Comparison of ENCODE assay signal across 22 cellular contexts in genomic region chr11:60858236-60858635, GRCh38. TPM values are rescaled to one million over a fixed set of nuclear protein-coding genes. Genes with fewer than 3 reads are reported as not detected.
DNase-seq lines count a peak whose midpoint lies in the region; ATAC-seq and TF ChIP-seq lines count a peak whose summit lies in the region.
"Had no signal": no experiment of that assay in that cellular context is flagged by ENCODE, and none has a peak within 500 bp of the region (broad histone marks: within the 10 kb centered on the region; RNA-seq: fewer than 3 reads in every experiment).

No MANE protein-coding gene starts in this region.

- no peak overlapping the region for H3K9ac ChIP-seq in neuronal stem cell (ENCODE audit: low read depth, low read length, poor library complexity)

- no peaks in the 10 kb centered on the region for H3F3A ChIP-seq in DOHH2 (ENCODE audit: control insufficient read depth, insufficient read depth)

- H3K4me3 Mint-ChIP-seq in activated CD4-positive, alpha-beta T cell treated with anti-CD3 and anti-CD28 coated beads, Interleukin-2, amount 10 ng/mL, durations not matched to agents 7 days and 5 days: no peak overlapping the region
- H3K4me3 Mint-ChIP-seq in activated T-helper 1 cell treated with anti-CD3 and anti-CD28 coated beads, Interleukin-12 subunit alpha, Interleukin-12 subunit beta, Interleukin-2, Interleukin-4 antibody, amounts not matched to agents 30 ng/mL and 10 ng/mL and 1 ng/mL, durations not matched to agents 14 hours and 24 hours and 36 hours: no peak overlapping the region
- H3K4me3 Mint-ChIP-seq: activated B cell treated with CpG ODN at 0.5 μM for 24 hours, B cell, IgD-negative memory B cell had no signal

- H2BK15ac ChIP-seq in neuronal stem cell (ENCODE audit: low read length): no peak overlapping the region

- peaks cover 2% of the 10 kb centered on the region; the same call in 1 of the 2 replicates for H3K36me3 ChIP-seq in DOHH2 (ENCODE audit: control insufficient read depth, low read length)
- no peaks in the 10 kb centered on the region for H3K36me3 ChIP-seq in neuronal stem cell (replicated peaks in 1 of 2; ENCODE audit: control insufficient read depth in 2 of 2, insufficient read depth in 2 of 2, low read length in 2 of 2)
- H3K36me3 ChIP-seq: breast epithelium, colonic mucosa, upper lobe of right lung had no signal

- no peak for DNase-seq in activated CD4-positive, alpha-beta T cell treated with anti-CD3 and anti-CD28 coated beads, Interleukin-2, amount 10 ng/mL, durations not matched to agents 7 days and 5 days
- no peak for DNase-seq in activated CD4-positive, alpha-beta T cell treated with anti-CD3 and anti-CD28 coated beads for 4 hours
- no peak for DNase-seq in activated T-helper 1 cell treated with anti-CD3 and anti-CD28 coated beads, Interleukin-12 subunit alpha, Interleukin-12 subunit beta, Interleukin-2, Interleukin-4 antibody, amounts not matched to agents 30 ng/mL and 10 ng/mL and 1 ng/mL, durations not matched to agents 14 hours and 24 hours and 36 hours (ENCODE audit: low spot score)
- DNase-seq in neuronal stem cell (ENCODE audit: low spot score) (no peak), kidney tubule cell (ENCODE audit: low spot score) (no peak)
- DNase-seq: activated B cell treated with CpG ODN at 0.5 μM for 24 hours, colonic mucosa, mammary epithelial cell, NCI-H2171, NCI-H524 treated with DMSO at 0.1 percent for 48 hours, upper lobe of right lung had no signal

- no peaks in the 10 kb centered on the region for H3K9me3 Mint-ChIP-seq in activated CD4-positive, alpha-beta T cell treated with anti-CD3 and anti-CD28 coated beads, Interleukin-2, amount 10 ng/mL, durations not matched to agents 7 days and 5 days
- no peaks in the 10 kb centered on the region for H3K9me3 Mint-ChIP-seq in activated T-helper 1 cell treated with anti-CD3 and anti-CD28 coated beads, Interleukin-12 subunit alpha, Interleukin-12 subunit beta, Interleukin-2, Interleukin-4 antibody, amounts not matched to agents 30 ng/mL and 10 ng/mL and 1 ng/mL, durations not matched to agents 14 hours and 24 hours and 36 hours
- H3K9me3 Mint-ChIP-seq: activated B cell treated with CpG ODN at 0.5 μM for 24 hours, IgD-negative memory B cell had no signal

- WGBS in neuronal stem cell (ENCODE audit: extremely low coverage in 2 of 2, insufficient read length in 2 of 2, insufficient replicate concordance in 1 of 2), 2 donors: no CpG with 5 or more reads among the region's 8 CpGs

- no peak overlapping the region for H2BK12ac ChIP-seq in neuronal stem cell (ENCODE audit: low read length)

- H3K79me1 ChIP-seq in neuronal stem cell (ENCODE audit: low read depth, low read length): no peaks in the 10 kb centered on the region

- peaks cover 2% of the 10 kb centered on the region for H3K27me3 Mint-ChIP-seq in activated CD4-positive, alpha-beta T cell treated with anti-CD3 and anti-CD28 coated beads, Interleukin-2, amount 10 ng/mL, durations not matched to agents 7 days and 5 days
- no peaks in the 10 kb centered on the region for H3K27me3 Mint-ChIP-seq in activated T-helper 1 cell treated with anti-CD3 and anti-CD28 coated beads, Interleukin-12 subunit alpha, Interleukin-12 subunit beta, Interleukin-2, Interleukin-4 antibody, amounts not matched to agents 30 ng/mL and 10 ng/mL and 1 ng/mL, durations not matched to agents 14 hours and 24 hours and 36 hours (ENCODE audit: insufficient read depth)
- H3K27me3 Mint-ChIP-seq: activated B cell treated with CpG ODN at 0.5 μM for 24 hours, B cell had no signal

- H2BK5ac ChIP-seq in neuronal stem cell (ENCODE audit: low read length): no peak overlapping the region

- no peak overlapping the region for H2BK120ac ChIP-seq in neuronal stem cell (ENCODE audit: low read depth, low read length)

- peak overlapping the region; percentile 66 for H2AFZ ChIP-seq in neuronal stem cell (ENCODE audit: low read length)

- no peak overlapping the region for H3K14ac ChIP-seq in neuronal stem cell (ENCODE audit: low read length)

- H3K4ac ChIP-seq in neuronal stem cell (ENCODE audit: low read length): no peak overlapping the region

- H3K36me3 Mint-ChIP-seq in activated CD4-positive, alpha-beta T cell treated with anti-CD3 and anti-CD28 coated beads, Interleukin-2, amount 10 ng/mL, durations not matched to agents 7 days and 5 days (ENCODE audit: low read depth): peaks cover 1% of the 10 kb centered on the region
- H3K36me3 Mint-ChIP-seq in activated T-helper 1 cell treated with anti-CD3 and anti-CD28 coated beads, Interleukin-12 subunit alpha, Interleukin-12 subunit beta, Interleukin-2, Interleukin-4 antibody, amounts not matched to agents 30 ng/mL and 10 ng/mL and 1 ng/mL, durations not matched to agents 14 hours and 24 hours and 36 hours (ENCODE audit: low read depth): no peaks in the 10 kb centered on the region
- H3K36me3 Mint-ChIP-seq: IgD-negative memory B cell had no signal

- H3K4me2 ChIP-seq in DOHH2 (ENCODE audit: low read length) (peak overlapping the region; percentile 5; the same call in 1 of the 2 replicates), neuronal stem cell (ENCODE audit: insufficient read depth, low read length, poor library complexity, severe bottlenecking) (no peak overlapping the region)

- H3K4me1 Mint-ChIP-seq in activated CD4-positive, alpha-beta T cell treated with anti-CD3 and anti-CD28 coated beads, Interleukin-2, amount 10 ng/mL, durations not matched to agents 7 days and 5 days: peaks cover 31% of the 10 kb centered on the region
- H3K4me1 Mint-ChIP-seq in activated T-helper 1 cell treated with anti-CD3 and anti-CD28 coated beads, Interleukin-12 subunit alpha, Interleukin-12 subunit beta, Interleukin-2, Interleukin-4 antibody, amounts not matched to agents 30 ng/mL and 10 ng/mL and 1 ng/mL, durations not matched to agents 14 hours and 24 hours and 36 hours (ENCODE audit: low read depth): peaks cover 13% of the 10 kb centered on the region

- intact Hi-C loops in activated T-helper 1 cell treated with anti-CD3 and anti-CD28 coated beads, Interleukin-12 subunit alpha, Interleukin-12 subunit beta, Interleukin-2, Interleukin-4 antibody, amounts not matched to agents 30 ng/mL and 10 ng/mL and 1 ng/mL, durations not matched to agents 14 hours and 24 hours and 36 hours (cut with micrococcal nuclease): no loop called here

- no peak for TF ChIP-seq CTCF in DOHH2 (IDR thresholded peaks at IDR 0.05; ENCODE audit: low read depth, low read length, poor library complexity, severe bottlenecking)

- H3K9me2 ChIP-seq in DOHH2 (replicated peaks; ENCODE audit: control insufficient read depth, low read length): no peaks in the 10 kb centered on the region

- no peak overlapping the region for H3K23ac ChIP-seq in neuronal stem cell (ENCODE audit: low read depth, low read length, poor library complexity)

- H3K4me1 ChIP-seq in DOHH2 (ENCODE audit: control insufficient read depth, low read length): peaks cover 13% of the 10 kb centered on the region
- peaks cover 0 to 4% of the 10 kb centered on the region in 2 donors for H3K4me1 ChIP-seq in neuronal stem cell (ENCODE audit: control insufficient read depth in 2 of 2, insufficient read depth in 1 of 2, low read depth in 1 of 2, low read length in 2 of 2)
- H3K4me1 ChIP-seq: breast epithelium, upper lobe of right lung had no signal

- no peak for ATAC-seq in GM21576 (IDR thresholded peaks at IDR 0.05; ENCODE audit: unreplicated experiment)
- no peak for ATAC-seq in HG02973 (IDR thresholded peaks at IDR 0.05; ENCODE audit: unreplicated experiment)
- ATAC-seq: upper lobe of right lung had no signal

- no peak overlapping the region for H4K91ac ChIP-seq in neuronal stem cell (ENCODE audit: low read depth, low read length, poor library complexity)

- no peak overlapping the region for H4K8ac ChIP-seq in neuronal stem cell (ENCODE audit: low read depth, low read length)

- CTCF ChIA-PET in activated CD4-positive, alpha-beta T cell treated with anti-CD3 and anti-CD28 coated beads, Interleukin-2, amount 10 ng/mL, durations not matched to agents 7 days and 5 days (lab: Charles Lee): interaction anchor here (1.2 kb wide), 1 partner anchor 12 kb away, joined by 3 read pairs; no protein-coding TSS in a partner anchor

- POLR2A ChIA-PET in activated CD4-positive, alpha-beta T cell treated with anti-CD3 and anti-CD28 coated beads, Interleukin-2, amount 10 ng/mL, durations not matched to agents 7 days and 5 days (lab: Charles Lee): no interaction called here

- H3K9me3 ChIP-seq in DOHH2 (ENCODE audit: control insufficient read depth, insufficient read depth, low read length) (no peaks in the 10 kb centered on the region), neuronal stem cell (replicated peaks in 1 of 2; ENCODE audit: control insufficient read depth in 2 of 2, insufficient read depth in 1 of 2, low read depth in 1 of 2, low read length in 2 of 2) (no peaks in the 10 kb centered on the region)
- H3K9me3 ChIP-seq: breast epithelium, colonic mucosa, SJSA1, upper lobe of right lung had no signal

- no peaks in the 10 kb centered on the region for H4K20me1 ChIP-seq in DOHH2 (ENCODE audit: control insufficient read depth, insufficient read depth, low read depth, low read length)

- H3K18ac ChIP-seq in neuronal stem cell (ENCODE audit: low read length): no peak overlapping the region

- H3K27ac ChIP-seq in DOHH2 (ENCODE audit: low read depth, low read length) (no peak overlapping the region), neuronal stem cell (replicated peaks; ENCODE audit: low read length) (no peak overlapping the region)
- H3K27ac ChIP-seq: breast epithelium, colonic mucosa, HL-60, upper lobe of right lung had no signal

- H3K4me3 ChIP-seq in DOHH2 (ENCODE audit: low read length) (0 out of 2 replicates have a peak overlapping the region, but pooled peaks have one; percentile 2), neuronal stem cell (ENCODE audit: low read length in 2 of 2) (no peak overlapping the region)
- H3K4me3 ChIP-seq: breast epithelium, colonic mucosa, SJSA1, upper lobe of right lung had no signal

- H2AK5ac ChIP-seq in neuronal stem cell (ENCODE audit: low read depth, low read length): no peak overlapping the region

- peak overlapping the region; percentile 65 for H3K27ac Mint-ChIP-seq in activated CD4-positive, alpha-beta T cell treated with anti-CD3 and anti-CD28 coated beads, Interleukin-2, amount 10 ng/mL, durations not matched to agents 7 days and 5 days
- H3K27ac Mint-ChIP-seq in activated T-helper 1 cell treated with anti-CD3 and anti-CD28 coated beads, Interleukin-12 subunit alpha, Interleukin-12 subunit beta, Interleukin-2, Interleukin-4 antibody, amounts not matched to agents 30 ng/mL and 10 ng/mL and 1 ng/mL, durations not matched to agents 14 hours and 24 hours and 36 hours: peak overlapping the region; percentile 40
- H3K27ac Mint-ChIP-seq: activated B cell treated with CpG ODN at 0.5 μM for 24 hours, B cell had no signal

- H3K79me2 ChIP-seq in DOHH2 (ENCODE audit: control insufficient read depth, low read length): no peaks in the 10 kb centered on the region

- H3K27me3 ChIP-seq in DOHH2 (ENCODE audit: control insufficient read depth, low read length) (no peaks in the 10 kb centered on the region; the same call in 1 of the 2 replicates), neuronal stem cell (ENCODE audit: control insufficient read depth in 3 of 3, insufficient read depth in 3 of 3, low read depth in 1 of 3, low read length in 3 of 3) (no peaks in the 10 kb centered on the region)
- H3K27me3 ChIP-seq: breast epithelium, colonic mucosa, SJSA1, upper lobe of right lung had no signal

RNA-seq across cellular contexts. Expression of gene PTGDR2, which starts 2.5 kb away (rescaled TPM):
- 1 to 10 TPM; 1.3 to 1.4 TPM for total RNA-seq in activated CD4-positive, alpha-beta T cell treated with anti-CD3 and anti-CD28 coated beads, Interleukin-2, amount 10 ng/mL, durations not matched to agents 7 days and 5 days
- total RNA-seq in activated T-helper 1 cell treated with anti-CD3 and anti-CD28 coated beads, Interleukin-12 subunit alpha, Interleukin-12 subunit beta, Interleukin-2, Interleukin-4 antibody, amounts not matched to agents 30 ng/mL and 10 ng/mL and 1 ng/mL, durations not matched to agents 14 hours and 24 hours and 36 hours: 0.10 TPM in 2 replicates
- polyA plus RNA-seq in neuronal stem cell (2013, experiment 1 of 2): 0.13 TPM
- 0.11 TPM for polyA plus RNA-seq in neuronal stem cell (2013, experiment 2 of 2)
- total RNA-seq: activated B cell treated with CpG ODN at 0.5 μM for 24 hours, B cell, H4, kidney epithelial cell, mammary epithelial cell, SJSA1 had no signal

RNA-seq across cellular contexts. Expression of gene ZP1, which starts 9.1 kb away (rescaled TPM):
- not detected for total RNA-seq in activated CD4-positive, alpha-beta T cell treated with anti-CD3 and anti-CD28 coated beads, Interleukin-2, amount 10 ng/mL, durations not matched to agents 7 days and 5 days
- not detected in 2 replicates for total RNA-seq in activated T-helper 1 cell treated with anti-CD3 and anti-CD28 coated beads, Interleukin-12 subunit alpha, Interleukin-12 subunit beta, Interleukin-2, Interleukin-4 antibody, amounts not matched to agents 30 ng/mL and 10 ng/mL and 1 ng/mL, durations not matched to agents 14 hours and 24 hours and 36 hours
- not detected for polyA plus RNA-seq in neuronal stem cell (2013, experiment 1 of 2)
- not detected for polyA plus RNA-seq in neuronal stem cell (2013, experiment 2 of 2)
- total RNA-seq: activated B cell treated with CpG ODN at 0.5 μM for 24 hours, B cell, fibroblast of lung, kidney epithelial cell, mammary epithelial cell, SJSA1, upper lobe of right lung had no signal
- polyA plus RNA-seq: IgD-negative memory B cell, mammary epithelial cell had no signal

RNA-seq across cellular contexts. Expression of gene CCDC86, which starts 16.3 kb away (rescaled TPM):
- total RNA-seq in activated CD4-positive, alpha-beta T cell treated with anti-CD3 and anti-CD28 coated beads, Interleukin-2, amount 10 ng/mL, durations not matched to agents 7 days and 5 days: 10 to 100 TPM; 19.2 to 23.2 TPM
- total RNA-seq in activated T-helper 1 cell treated with anti-CD3 and anti-CD28 coated beads, Interleukin-12 subunit alpha, Interleukin-12 subunit beta, Interleukin-2, Interleukin-4 antibody, amounts not matched to agents 30 ng/mL and 10 ng/mL and 1 ng/mL, durations not matched to agents 14 hours and 24 hours and 36 hours: 88.2 and 92.2 TPM in 2 replicates
- 22.5 TPM for polyA plus RNA-seq in neuronal stem cell (2013, experiment 1 of 2)
- 21.0 TPM for polyA plus RNA-seq in neuronal stem cell (2013, experiment 2 of 2)

RNA-seq across cellular contexts. Expression of gene PRPF19, which starts 48.1 kb away (rescaled TPM):
- total RNA-seq in activated CD4-positive, alpha-beta T cell treated with anti-CD3 and anti-CD28 coated beads, Interleukin-2, amount 10 ng/mL, durations not matched to agents 7 days and 5 days: 100 to 1,000 TPM; 125 to 128 TPM
- total RNA-seq in activated T-helper 1 cell treated with anti-CD3 and anti-CD28 coated beads, Interleukin-12 subunit alpha, Interleukin-12 subunit beta, Interleukin-2, Interleukin-4 antibody, amounts not matched to agents 30 ng/mL and 10 ng/mL and 1 ng/mL, durations not matched to agents 14 hours and 24 hours and 36 hours: 221 and 222 TPM in 2 replicates
- polyA plus RNA-seq in neuronal stem cell (2013, experiment 1 of 2): 80.3 TPM
- polyA plus RNA-seq in neuronal stem cell (2013, experiment 2 of 2): 77.6 TPM

RNA-seq across cellular contexts. Expression of gene TMEM109, which starts 55.7 kb away (rescaled TPM):
- total RNA-seq in activated CD4-positive, alpha-beta T cell treated with anti-CD3 and anti-CD28 coated beads, Interleukin-2, amount 10 ng/mL, durations not matched to agents 7 days and 5 days: 100 to 1,000 TPM; 114 to 119 TPM
- 138 and 143 TPM in 2 replicates for total RNA-seq in activated T-helper 1 cell treated with anti-CD3 and anti-CD28 coated beads, Interleukin-12 subunit alpha, Interleukin-12 subunit beta, Interleukin-2, Interleukin-4 antibody, amounts not matched to agents 30 ng/mL and 10 ng/mL and 1 ng/mL, durations not matched to agents 14 hours and 24 hours and 36 hours
- polyA plus RNA-seq in neuronal stem cell (2013, experiment 1 of 2): 64.1 TPM
- polyA plus RNA-seq in neuronal stem cell (2013, experiment 2 of 2): 63.1 TPM
